ENCODE assay signal across 1 cellular context in genomic region chr16:14961405-14962186, GRCh38.
A peak's percentile ranks its signal among the peaks of the same experiment; 100 is the strongest.
TF ChIP-seq lines count a peak whose summit lies in the region.

No MANE protein-coding gene starts in this region.

TF ChIP-seq in HepG2, 621 proteins besides CTCF, POLR2A, EP300 and RAD21:
- TF ChIP-seq ZNF772 (CRISPR knock-in tag; IDR thresholded peaks at IDR 0.05) (no peak), PHF20 (CRISPR knock-in tag; IDR thresholded peaks at IDR 0.05) (no peak), CHCHD3 (CRISPR knock-in tag; IDR thresholded peaks at IDR 0.05) (0 out of 2 replicates have a peak, but pooled peaks have one; percentile 30), ZNF766 (CRISPR knock-in tag; IDR thresholded peaks at IDR 0.05; ENCODE audit: borderline replicate concordance) (no peak)
TF ChIP-seq in HepG2: peak in this region for 1.
